In the genomic region with DNA sequence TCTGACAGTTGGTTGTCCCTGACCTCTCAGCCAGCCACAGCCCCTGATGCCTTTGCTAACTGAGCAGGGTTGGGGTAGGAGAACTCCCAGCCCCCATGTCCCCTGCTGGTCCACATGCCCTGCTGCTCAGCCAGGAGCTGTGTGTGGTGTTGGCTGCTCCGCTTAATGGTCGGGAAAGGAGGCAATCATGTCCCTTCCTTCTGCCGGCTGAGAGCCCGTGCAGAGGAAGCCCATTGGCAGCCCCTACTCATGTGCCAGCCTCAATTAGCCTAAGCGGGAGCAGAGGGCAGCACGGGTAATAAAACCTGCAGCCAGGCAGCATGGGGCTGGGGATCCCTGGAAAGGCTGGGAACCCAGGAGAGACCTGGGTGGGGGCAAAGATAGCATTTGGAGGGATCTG, we compare ENCODE assay signal across 20 cellular contexts.
A peak's percentile ranks its signal among the peaks of the same experiment; 100 is the strongest.
DNase-seq lines count a peak whose midpoint lies in the region; ATAC-seq, FAIRE-seq and TF ChIP-seq lines count a peak whose summit lies in the region.
"Had no signal": no experiment of that assay in that cellular context is flagged by ENCODE, and none has a peak within 500 bp of the region (broad histone marks: within the 10 kb centered on the region; RNA-seq: fewer than 3 reads in every experiment).

No MANE protein-coding gene starts in this region.

- no peak for TF ChIP-seq RAD21 in HCT116 (IDR thresholded peaks at IDR 0.05; ENCODE audit: low read depth)

- H4K8ac ChIP-seq in mesendoderm (ENCODE audit: low read depth, low read length) = no peak overlapping the region

- RAD21 ChIA-PET in HCT116 (lab: Charles Lee; ENCODE audit: low non-redundant PET in 1 of 2, low total read pairs in 2 of 2, uncharacterized antibody in 2 of 2, unreplicated experiment in 2 of 2) = no interaction called here

- no peak overlapping the region for H2BK5ac ChIP-seq in mesendoderm (ENCODE audit: low read length)

- H4K20me1 ChIP-seq in HCT116 (ENCODE audit: insufficient read depth) (no peaks in the 10 kb centered on the region), PC-3 (ENCODE audit: low read length) (no peaks in the 10 kb centered on the region)

- H3K79me1 ChIP-seq in mesendoderm (ENCODE audit: low read length) = no peaks in the 10 kb centered on the region

- no CpG with 5 or more reads among the region's 6 CpGs for WGBS in mesendoderm (ENCODE audit: extremely low coverage, insufficient coverage, low lambda C conversion rate)
- WGBS in small intestine, 3 donors = 22 to 39% (median 38%) methylated on average over 6 of the region's 6 CpGs

- no peak overlapping the region for H3K56ac ChIP-seq in mesendoderm (ENCODE audit: low read length)

- H2BK15ac ChIP-seq in mesendoderm (replicated peaks; ENCODE audit: low read depth) = no peak overlapping the region

- TF ChIP-seq POLR2A in HCT116 (IDR thresholded peaks at IDR 0.05; ENCODE audit: borderline replicate concordance, extremely low read depth, insufficient read depth, insufficient read length) = no peak

- H3K9ac ChIP-seq in HCT116 (ENCODE audit: low read length) (no peak overlapping the region), PC-3 (ENCODE audit: low read length) (no peak overlapping the region), mesendoderm (ENCODE audit: low read length) (no peak overlapping the region)

- H3K4me1 ChIP-seq in HCT116 (ENCODE audit: control insufficient read depth in 1 of 2, insufficient read depth in 2 of 2, low read length in 2 of 2) (peaks cover 3 to 11% of the 10 kb centered on the region in 2 experiments; a peak in 3 of 4 replicates), PC-3 (ENCODE audit: insufficient read depth, low read length) (no peaks in the 10 kb centered on the region), mesendoderm (ENCODE audit: control insufficient read depth, low read depth, low read length) (peaks cover 3% of the 10 kb centered on the region), small intestine (ENCODE audit: control insufficient read depth in 2 of 2, insufficient read depth in 1 of 2, low read depth in 1 of 2, low read length in 1 of 2) (peaks cover 2 to 3% of the 10 kb centered on the region in 2 donors)
- H3K4me1 ChIP-seq: upper lobe of right lung had no signal

- DNase-seq in HCT116 (ENCODE audit: low read depth, low spot score) = no peak
- no peak for DNase-seq in PC-3
- peak; percentile 34 for DNase-seq in mesendoderm
- DNase-seq in small intestine = peak; percentile 87
- no peak for DNase-seq in GM03348 (ENCODE audit: low spot score)
- no peak for DNase-seq in stimulated activated CD4-positive, alpha-beta T cell treated with anti-CD3 and anti-CD28 coated beads, Interleukin-12 subunit alpha, Interleukin-12 subunit beta, amount 100 ng/mL, for 4 hours
- DNase-seq: activated B cell treated with CpG ODN at 0.5 μM for 24 hours; activated CD8-positive, alpha-beta T cell treated with anti-CD3 and anti-CD28 coated beads for 36 hours; activated naive CD4-positive, alpha-beta T cell; activated T-cell treated with anti-CD3 and anti-CD28 coated beads, Interleukin-2, amount 50 U/mL, for 1 hour; amygdala; hippocampal formation; naive thymus-derived CD8-positive, alpha-beta T cell; NCI-H1930; RPMI8226; stimulated activated CD4-positive, alpha-beta T cell treated with anti-CD3 and anti-CD28 coated beads, Interleukin-4, amount 100 ng/mL, for 1 hour; T-helper 9 cell; upper lobe of right lung had no signal

- CTCF ChIA-PET in HCT116 (lab: Charles Lee) = no interaction called here
- CTCF ChIA-PET in PC-3 (lab: Charles Lee) = no interaction called here

- H3K79me2 ChIP-seq in HCT116 (ENCODE audit: insufficient read depth, low read length) (no peaks in the 10 kb centered on the region), PC-3 (ENCODE audit: low read length) (no peaks in the 10 kb centered on the region), mesendoderm (ENCODE audit: control insufficient read depth, insufficient read depth, low read length) (no peaks in the 10 kb centered on the region)

- FAIRE-seq in small intestine (lab: Jason Lieb, UNC) = no peak

- H2AK5ac ChIP-seq in mesendoderm (ENCODE audit: low read length) = no peak overlapping the region

- BruUV-seq in HCT116 (replicated peaks; lab: Mats Ljungman, UMichigan) (no TSS peak), PC-3 (replicated peaks; lab: Mats Ljungman, UMichigan) (no TSS peak)

- H3K36me3 ChIP-seq in HCT116 (ENCODE audit: control insufficient read depth in 1 of 2, insufficient read depth in 2 of 2, low read length in 2 of 2) (no peaks in the 10 kb centered on the region), PC-3 (ENCODE audit: low read depth, low read length) (no peaks in the 10 kb centered on the region), mesendoderm (ENCODE audit: control insufficient read depth, insufficient read depth, low read length) (no peaks in the 10 kb centered on the region), small intestine (ENCODE audit: control insufficient read depth in 2 of 2, insufficient read depth in 2 of 2, low read length in 2 of 2) (no peaks in the 10 kb centered on the region)
- H3K36me3 ChIP-seq: upper lobe of right lung had no signal

- H3K9me3 ChIP-seq in HCT116 (ENCODE audit: control insufficient read depth in 1 of 2, insufficient read depth in 1 of 2, low read depth in 1 of 2, low read length in 2 of 2) = no peaks in the 10 kb centered on the region; a peak in 1 of 4 replicates
- no peaks in the 10 kb centered on the region for H3K9me3 ChIP-seq in PC-3 (ENCODE audit: low read length)
- no peaks in the 10 kb centered on the region for H3K9me3 ChIP-seq in small intestine (ENCODE audit: control insufficient read depth, low read depth)
- H3K9me3 ChIP-seq: upper lobe of right lung had no signal

- intact Hi-C loops in HCT116 (cut with micrococcal nuclease) (no loop called here), PC-3 (cut with micrococcal nuclease) (no loop called here)

- H3K27me3 ChIP-seq in HCT116 (ENCODE audit: insufficient read depth, low read length) (peaks cover 9% of the 10 kb centered on the region; the same call in 1 of the 2 replicates), PC-3 (ENCODE audit: low read length) (peaks cover 62% of the 10 kb centered on the region), mesendoderm (ENCODE audit: insufficient read depth, low read length, poor library complexity) (no peaks in the 10 kb centered on the region), small intestine (ENCODE audit: control insufficient read depth in 2 of 2, insufficient read depth in 2 of 2, low read length in 2 of 2) (no peaks in the 10 kb centered on the region)
- H3K27me3 ChIP-seq: upper lobe of right lung had no signal

- H3K23ac ChIP-seq in mesendoderm (ENCODE audit: low read length) = no peak overlapping the region

- TF ChIP-seq CTCF in HCT116 (IDR thresholded peaks at IDR 0.05 in 2 of 3, conservative IDR thresholded peaks at IDR 0.05 in 1 of 3; ENCODE audit: borderline replicate concordance in 1 of 3, insufficient read depth in 1 of 3, low read depth in 2 of 3, low read length in 2 of 3) = no peak
- no peak for TF ChIP-seq CTCF in PC-3 (conservative IDR thresholded peaks at IDR 0.05; ENCODE audit: low read depth, low read length)

- no peak overlapping the region for H3K4ac ChIP-seq in mesendoderm (ENCODE audit: low read depth, low read length)

- H3K4me3 ChIP-seq in HCT116 (replicated peaks in 1 of 2; ENCODE audit: low read depth in 1 of 2, low read length in 2 of 2) (no peak overlapping the region), PC-3 (ENCODE audit: low read length) (no peak overlapping the region), mesendoderm (ENCODE audit: low read length) (no peak overlapping the region), small intestine (ENCODE audit: low read depth in 1 of 2, low read length in 2 of 2) (no peak overlapping the region)
- H3K4me3 ChIP-seq: lung, upper lobe of right lung had no signal

- POLR2A ChIA-PET in HCT116 (lab: Charles Lee) (no interaction called here), PC-3 (lab: Charles Lee; ENCODE audit: unreplicated experiment) (no interaction called here)

- H3K27ac ChIP-seq in HCT116 (ENCODE audit: low read depth, low read length) = no peak overlapping the region
- H3K27ac ChIP-seq in PC-3 (ENCODE audit: low read length) = no peak overlapping the region
- H3K27ac ChIP-seq in mesendoderm (ENCODE audit: low read depth, low read length) = no peak overlapping the region
- peak overlapping the region; percentile 77 to 92 for H3K27ac ChIP-seq in small intestine (ENCODE audit: low read depth in 1 of 2, low read length in 1 of 2)
- H3K27ac ChIP-seq: upper lobe of right lung had no signal

- no peak overlapping the region for H2BK120ac ChIP-seq in mesendoderm (ENCODE audit: low read depth, low read length)

- H3F3A ChIP-seq in PC-3 (ENCODE audit: low read length, unreplicated experiment) = no peaks in the 10 kb centered on the region

- H3K18ac ChIP-seq in mesendoderm (ENCODE audit: low read length) = no peak overlapping the region

- H3K9me2 ChIP-seq in HCT116 (ENCODE audit: insufficient read depth) = no peaks in the 10 kb centered on the region
- no peaks in the 10 kb centered on the region for H3K9me2 ChIP-seq in PC-3 (replicated peaks; ENCODE audit: low read length)

- ATAC-seq in HCT116 = no peak; the same call in 1 of the 2 replicates
- no peak for ATAC-seq in PC-3
- no peak for ATAC-seq in HG02981 (IDR thresholded peaks at IDR 0.05; ENCODE audit: unreplicated experiment)
- ATAC-seq: activated CD8-positive, alpha-beta T cell treated with anti-CD3 and anti-CD28 coated beads for 36 hours; naive thymus-derived CD8-positive, alpha-beta T cell had no signal

- H2AFZ ChIP-seq in HCT116 (ENCODE audit: low read depth, low read length, poor library complexity, severe bottlenecking) = no peak overlapping the region
- H2AFZ ChIP-seq in PC-3 (ENCODE audit: low read length) = peak overlapping the region; percentile 41; the same call in 1 of the 2 replicates

- H4K5ac ChIP-seq in mesendoderm (ENCODE audit: low read length) = no peak overlapping the region

- H3K4me2 ChIP-seq in HCT116 (ENCODE audit: low read length) (peak overlapping the region; percentile 34), PC-3 (ENCODE audit: low read length) (no peak overlapping the region), mesendoderm (ENCODE audit: low read length) (no peak overlapping the region)

TF ChIP-seq in HCT116, 20 proteins besides CTCF, POLR2A, EP300 and RAD21:
- TF ChIP-seq ZFX (IDR thresholded peaks at IDR 0.05) (no peak), SRF (IDR thresholded peaks at IDR 0.05; ENCODE audit: low read depth) (no peak), JUND (IDR thresholded peaks at IDR 0.05) (no peak), YY1 (IDR thresholded peaks at IDR 0.05; ENCODE audit: extremely low read depth, insufficient replicate concordance, low read depth, low read length) (no peak), EGR1 (IDR thresholded peaks at IDR 0.05; ENCODE audit: low read depth) (no peak), TCF7L2 (IDR thresholded peaks at IDR 0.05; ENCODE audit: borderline replicate concordance, extremely low read depth, insufficient read depth, insufficient read length) (no peak), FOSL1 (IDR thresholded peaks at IDR 0.05; ENCODE audit: low read depth) (no peak)
- TF ChIP-seq, protein P1, sequence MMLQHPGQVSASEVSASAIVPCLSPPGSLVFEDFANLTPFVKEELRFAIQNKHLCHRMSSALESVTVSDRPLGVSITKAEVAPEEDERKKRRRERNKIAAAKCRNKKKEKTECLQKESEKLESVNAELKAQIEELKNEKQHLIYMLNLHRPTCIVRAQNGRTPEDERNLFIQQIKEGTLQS (IDR thresholded peaks at IDR 0.05) = no peak

Comparison
In these comparisons a context has a peak if more than half of its experiments do, and no peak if none do; other contexts are left out.
1. DNase-seq: peak in mesendoderm (single experiment) and small intestine (single experiment); none in HCT116 (single experiment), PC-3 (single experiment), GM03348 (single experiment) and stimulated activated CD4-positive, alpha-beta T cell treated with anti-CD3 and anti-CD28 coated beads, Interleukin-12 subunit alpha, Interleukin-12 subunit beta, amount 100 ng/mL, for 4 hours (single experiment).
2. H3K27ac ChIP-seq: peak in small intestine (2 of 2); none in HCT116 (single experiment), PC-3 (single experiment) and mesendoderm (single experiment).